25 cellular contexts compared by ENCODE assay signal in the genomic region with DNA sequence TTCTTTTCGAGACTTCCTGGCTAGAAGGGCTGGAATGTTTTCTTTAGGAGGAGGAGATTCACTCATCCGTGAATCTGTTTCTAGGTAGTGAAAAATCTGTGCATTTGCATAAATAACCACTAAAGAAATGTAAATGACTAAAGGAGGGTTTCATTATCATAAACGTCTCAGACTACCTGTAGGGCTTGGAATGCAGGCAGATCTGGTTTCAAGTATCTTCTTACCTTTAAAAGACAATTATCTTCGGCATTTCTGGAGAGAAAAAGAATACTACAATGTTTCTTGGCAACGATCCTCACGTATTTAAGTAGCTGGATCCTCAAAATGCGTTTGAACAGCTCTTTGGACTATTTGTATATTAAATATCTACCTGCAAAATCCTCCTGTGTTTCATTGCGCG.
DNase-seq lines count a peak whose midpoint lies in the region; ATAC-seq, FAIRE-seq and TF ChIP-seq lines count a peak whose summit lies in the region.
"Had no signal": no experiment of that assay in that cellular context is flagged by ENCODE, and none has a peak within 500 bp of the region (broad histone marks: within the 10 kb centered on the region; RNA-seq: fewer than 3 reads in every experiment).

No MANE protein-coding gene starts in this region.

- TF ChIP-seq POLR2A in H1 (IDR thresholded peaks at IDR 0.05; ENCODE audit: control extremely low read depth in 1 of 2, low read depth in 2 of 2, low read length in 2 of 2), result no peak; a peak in 1 of 3 replicates

- peak overlapping the region; percentile 84; the same call in 1 of the 2 replicates for H2AK5ac ChIP-seq in H1 (ENCODE audit: low read depth, low read length)

- H3K4ac ChIP-seq in H1 (replicated peaks; ENCODE audit: insufficient read length, low read depth, low read length), result peak overlapping the region; percentile 69

- H3K9ac ChIP-seq in H1 (replicated peaks in 1 of 4; ENCODE audit: extremely low read depth in 1 of 4, low read depth in 3 of 4, low read length in 3 of 4), result peak overlapping the region in 3 of 4 experiments; percentile 24 to 54 (median 49); a peak in 3 of 7 replicates
- no peak overlapping the region for H3K9ac ChIP-seq in kidney (ENCODE audit: low read length in 2 of 2)

- H2BK20ac ChIP-seq in H1 (ENCODE audit: low read length), result peak overlapping the region; percentile 97; the same call in 1 of the 2 replicates

- peaks cover 28% of the 10 kb centered on the region for H3K4me1 Mint-ChIP-seq in type B pancreatic cell (ENCODE audit: unreplicated experiment)
- H3K4me1 Mint-ChIP-seq in naive thymus-derived CD4-positive, alpha-beta T cell, result no peaks in the 10 kb centered on the region

- POLR2A ChIA-PET in H1 (lab: Charles Lee; ENCODE audit: partially characterized antibody), result interaction anchor here (0.6 to 1.4 kb wide), 5 partner anchors 8 to 62 kb away, joined by 3 to 8 read pairs (median 4); no protein-coding TSS in a partner anchor
- POLR2A ChIA-PET in naive thymus-derived CD4-positive, alpha-beta T cell (lab: Charles Lee), result no interaction called here

- no peak for ATAC-seq in GM19035 (IDR thresholded peaks at IDR 0.05; ENCODE audit: unreplicated experiment)
- no peak for ATAC-seq in naive thymus-derived CD4-positive, alpha-beta T cell
- ATAC-seq: activated CD4-positive, CD25-positive, alpha-beta regulatory T cell treated with anti-CD3 and anti-CD28 coated beads, Interleukin-2, amount 50 U/mL, for 24 hours; activated CD8-positive, alpha-beta T cell treated with anti-CD3 and anti-CD28 coated beads, Interleukin-2, amount 10 ng/mL, durations not matched to agents 7 days and 5 days; activated T-cell treated with anti-CD3 and anti-CD28 coated beads, Interleukin-2, amount 50 U/mL, for 4 hours; esophagus mucosa; gastrocnemius medialis had no signal

- no peak overlapping the region for H4K8ac ChIP-seq in H1 (ENCODE audit: extremely low read depth, insufficient read depth, low read length)

- H2BK5ac ChIP-seq in H1 (ENCODE audit: low read depth, low read length), result peak overlapping the region; percentile 98

- H3K4me3 Mint-ChIP-seq in type B pancreatic cell, result peak overlapping the region; percentile 56
- no peak overlapping the region for H3K4me3 Mint-ChIP-seq in naive thymus-derived CD4-positive, alpha-beta T cell
- H3K4me3 Mint-ChIP-seq: activated CD8-positive, alpha-beta T cell treated with anti-CD3 and anti-CD28 coated beads, Interleukin-2, amount 10 ng/mL, durations not matched to agents 7 days and 5 days; activated naive CD4-positive, alpha-beta T cell treated with anti-CD3 and anti-CD28 coated beads for 36 hours; activated T-cell treated with anti-CD3 and anti-CD28 coated beads, Interleukin-2, amount 50 U/mL, for 4 hours had no signal

- peak overlapping the region; percentile 79 for H3K27ac Mint-ChIP-seq in type B pancreatic cell
- no peak overlapping the region for H3K27ac Mint-ChIP-seq in naive thymus-derived CD4-positive, alpha-beta T cell
- H3K27ac Mint-ChIP-seq: activated CD8-positive, alpha-beta T cell treated with anti-CD3 and anti-CD28 coated beads, Interleukin-2, amount 10 ng/mL, durations not matched to agents 7 days and 5 days; activated naive CD4-positive, alpha-beta T cell treated with anti-CD3 and anti-CD28 coated beads for 36 hours had no signal

- 2% methylated on average over 9 of the region's 9 CpGs; no CpG with 5 or more reads in 1 of the 2 experiments for WGBS in H1 (ENCODE audit: extremely low coverage in 1 of 2, insufficient coverage in 1 of 2, insufficient read length in 1 of 2, insufficient replicate concordance in 2 of 2, low coverage in 1 of 2, low lambda C conversion rate in 2 of 2, missing lambda C conversion rate in 1 of 2), 2 experiments

- peak overlapping the region; percentile 91 for H3K18ac ChIP-seq in H1 (ENCODE audit: extremely low read depth, low read length)

- no peaks in the 10 kb centered on the region for H3K27me3 ChIP-seq in H1 (replicated peaks in 1 of 4; ENCODE audit: control insufficient read depth in 3 of 4, extremely low read depth in 1 of 4, insufficient read depth in 3 of 4, low read length in 3 of 4)
- H3K27me3 ChIP-seq in naive thymus-derived CD4-positive, alpha-beta T cell (ENCODE audit: control insufficient read depth in 2 of 2, insufficient read depth in 2 of 2, low read length in 2 of 2), result no peaks in the 10 kb centered on the region
- H3K27me3 ChIP-seq: BE2C, gastrocnemius medialis, MG63, right atrium auricular region, vagina had no signal

- peaks cover 10% of the 10 kb centered on the region for H3K9me3 Mint-ChIP-seq in type B pancreatic cell
- H3K9me3 Mint-ChIP-seq in naive thymus-derived CD4-positive, alpha-beta T cell, result peaks cover 0 to 3% (median 0%) of the 10 kb centered on the region in 11 donors
- H3K9me3 Mint-ChIP-seq: activated naive CD4-positive, alpha-beta T cell treated with anti-CD3 and anti-CD28 coated beads for 36 hours; activated T-cell treated with anti-CD3 and anti-CD28 coated beads, Interleukin-2, amount 50 U/mL, for 4 hours had no signal

- H3K9me3 ChIP-seq in H1 (ENCODE audit: insufficient read depth in 2 of 2, low read depth in 1 of 2, low read length in 1 of 2) (no peaks in the 10 kb centered on the region), kidney (ENCODE audit: control insufficient read depth in 1 of 2, low read length in 2 of 2) (no peaks in the 10 kb centered on the region)
- no peaks in the 10 kb centered on the region for H3K9me3 ChIP-seq in naive thymus-derived CD4-positive, alpha-beta T cell (ENCODE audit: control insufficient read depth in 2 of 3, low read length in 3 of 3)
- H3K9me3 ChIP-seq: BE2C, gastrocnemius medialis, MG63, right atrium auricular region, vagina had no signal

- no peaks in the 10 kb centered on the region for H3K36me3 Mint-ChIP-seq in type B pancreatic cell
- no peaks in the 10 kb centered on the region for H3K36me3 Mint-ChIP-seq in naive thymus-derived CD4-positive, alpha-beta T cell

- no peaks in the 10 kb centered on the region for H4K20me1 ChIP-seq in H1 (replicated peaks in 1 of 2; ENCODE audit: control insufficient read depth in 1 of 2, insufficient read depth in 2 of 2, low read length in 2 of 2)

- peak in 1 of 2 experiments; percentile 74; a peak in 1 of 3 replicates for TF ChIP-seq EP300 in H1 (IDR thresholded peaks at IDR 0.05; ENCODE audit: borderline replicate concordance in 1 of 2, low read depth in 2 of 2, low read length in 2 of 2)

- H3K27ac ChIP-seq in H1 (ENCODE audit: low read depth, low read length) (peak overlapping the region; percentile 92), kidney (ENCODE audit: low read depth in 2 of 2, low read length in 2 of 2) (no peak overlapping the region)
- H3K27ac ChIP-seq in naive thymus-derived CD4-positive, alpha-beta T cell (ENCODE audit: low read depth, low read length), result no peak overlapping the region
- H3K27ac ChIP-seq: gastrocnemius medialis, right atrium auricular region, vagina had no signal

- H4K5ac ChIP-seq in H1 (ENCODE audit: insufficient read length, low read depth, low read length), result peak overlapping the region; percentile 77

- H3K4me2 ChIP-seq in H1 (ENCODE audit: insufficient read depth in 1 of 2, low read depth in 2 of 2, low read length in 2 of 2), result peak overlapping the region; percentile 49 to 65

- H3K36me3 ChIP-seq in H1 (ENCODE audit: control insufficient read depth in 2 of 4, insufficient read depth in 4 of 4, low read length in 3 of 4), result no peaks in the 10 kb centered on the region
- no peaks in the 10 kb centered on the region for H3K36me3 ChIP-seq in kidney (ENCODE audit: control insufficient read depth in 1 of 2, insufficient read depth in 2 of 2, low read length in 2 of 2)
- no peaks in the 10 kb centered on the region for H3K36me3 ChIP-seq in naive thymus-derived CD4-positive, alpha-beta T cell (ENCODE audit: control insufficient read depth in 2 of 3, insufficient read depth in 3 of 3, low read length in 3 of 3)
- H3K36me3 ChIP-seq: BE2C, gastrocnemius medialis, MG63, right atrium auricular region, vagina had no signal

- no peak overlapping the region for H3K23ac ChIP-seq in H1 (ENCODE audit: insufficient read length)

- H3K14ac ChIP-seq in H1 (ENCODE audit: insufficient read length), result peak overlapping the region; percentile 20

- H3K4me1 ChIP-seq in H1 (replicated peaks in 1 of 4; ENCODE audit: control insufficient read depth in 3 of 4, insufficient read depth in 4 of 4, low read length in 3 of 4) (peaks cover 7 to 19% (median 15%) of the 10 kb centered on the region in 4 experiments; a peak in 6 of 7 replicates), kidney (ENCODE audit: control insufficient read depth in 1 of 2, insufficient read depth in 1 of 2, low read depth in 1 of 2, low read length in 2 of 2) (no peaks in the 10 kb centered on the region)
- H3K4me1 ChIP-seq in naive thymus-derived CD4-positive, alpha-beta T cell (ENCODE audit: control insufficient read depth in 2 of 2, insufficient read depth in 2 of 2, low read length in 2 of 2), result no peaks in the 10 kb centered on the region
- H3K4me1 ChIP-seq: BE2C, gastrocnemius medialis, right atrium auricular region, vagina had no signal

- H3K79me1 ChIP-seq in H1 (ENCODE audit: low read depth, low read length), result no peaks in the 10 kb centered on the region

- no peak overlapping the region for H2BK15ac ChIP-seq in H1 (ENCODE audit: low read length)

- H3K23me2 ChIP-seq in H1 (ENCODE audit: low read depth, low read length), result no peaks in the 10 kb centered on the region

- H3K56ac ChIP-seq in H1 (replicated peaks; ENCODE audit: insufficient read length, low read depth, low read length), result peak overlapping the region; percentile 18

- peak overlapping the region; percentile 96 for H2BK12ac ChIP-seq in H1 (ENCODE audit: low read depth, low read length)

- TF ChIP-seq CTCF in H1 (IDR thresholded peaks at IDR 0.05; ENCODE audit: control extremely low read depth in 1 of 3, insufficient read depth in 1 of 3, low read depth in 1 of 3, low read length in 3 of 3) (no peak), kidney (IDR thresholded peaks at IDR 0.05; ENCODE audit: borderline replicate concordance, extremely low read depth, insufficient read depth) (no peak), type B pancreatic cell (conservative IDR thresholded peaks at IDR 0.05) (no peak)

- FAIRE-seq in H1 (lab: Jason Lieb, UNC) (peak; percentile 87), kidney (lab: Jason Lieb, UNC) (no peak)

- no peaks in the 10 kb centered on the region for H3K27me3 Mint-ChIP-seq in type B pancreatic cell
- H3K27me3 Mint-ChIP-seq in naive thymus-derived CD4-positive, alpha-beta T cell, result peaks cover 0 to 16% (median 8%) of the 10 kb centered on the region in 5 donors

- no peaks in the 10 kb centered on the region for H3K79me2 ChIP-seq in H1 (ENCODE audit: control insufficient read depth in 1 of 2, insufficient read depth in 2 of 2, low read length in 2 of 2)

- H3K4me3 ChIP-seq in H1 (ENCODE audit: extremely low read depth in 1 of 4, insufficient read depth in 2 of 4, low read depth in 3 of 4, low read length in 4 of 4) (peak overlapping the region in 2 of 4 experiments; percentile 5 to 38; a peak in 1 of 8 replicates), kidney (ENCODE audit: low read length in 2 of 2) (peak overlapping the region; percentile 24 to 32)
- no peak overlapping the region for H3K4me3 ChIP-seq in naive thymus-derived CD4-positive, alpha-beta T cell (ENCODE audit: low read length)
- H3K4me3 ChIP-seq: gastrocnemius medialis, MG63, right atrium auricular region, vagina had no signal

- no peak for TF ChIP-seq RAD21 in H1 (IDR thresholded peaks at IDR 0.05 in 1 of 2, conservative IDR thresholded peaks at IDR 0.05 in 1 of 2; ENCODE audit: low read depth in 2 of 2, low read length in 2 of 2)

- H2BK120ac ChIP-seq in H1 (replicated peaks; ENCODE audit: low read depth, low read length), result peak overlapping the region; percentile 98

- no peak overlapping the region for H2AFZ ChIP-seq in H1 (ENCODE audit: low read length)

- peak overlapping the region; percentile 88 for H4K91ac ChIP-seq in H1 (replicated peaks; ENCODE audit: insufficient read length, low read length)

- intact Hi-C loops in kidney (cut with DNase I), result no loop called here
- intact Hi-C loops in naive thymus-derived CD4-positive, alpha-beta T cell (cut with micrococcal nuclease), result no loop called here

- CTCF ChIA-PET in H1 (lab: Charles Lee; ENCODE audit: partially characterized antibody), result interaction anchor here (0.7 kb wide), 1 partner anchor 30 kb away, joined by 3 read pairs; no protein-coding TSS in a partner anchor
- CTCF ChIA-PET in naive thymus-derived CD4-positive, alpha-beta T cell (lab: Charles Lee), result no interaction called here

- DNase-seq in NCI-H510A treated with DMSO at 0.1 percent for 48 hours (lab: John Stamatoyannopoulos, UW), result peak; percentile 18
- DNase-seq in NCI-H510A (lab: John Stamatoyannopoulos, UW), result no peak
- peak in 1 of 2 experiments; percentile 17 for DNase-seq in H1 (ENCODE audit: low read depth in 1 of 2, low spot score in 2 of 2)
- DNase-seq in kidney, result no peak
- DNase-seq in type B pancreatic cell (ENCODE audit: extremely low spot score, unreplicated experiment), result no peak
- DNase-seq in Ammon's horn (ENCODE audit: low spot score), result no peak
- DNase-seq in naive thymus-derived CD4-positive, alpha-beta T cell, result no peak
- DNase-seq: activated CD8-positive, alpha-beta T cell treated with anti-CD3 and anti-CD28 coated beads, Interleukin-2, amount 10 ng/mL, durations not matched to agents 7 days and 5 days; activated naive CD4-positive, alpha-beta T cell treated with anti-CD3 and anti-CD28 coated beads for 36 hours; activated T-cell treated with anti-CD3 and anti-CD28 coated beads, Interleukin-2, amount 50 U/mL, for 4 hours; amygdala; BE2C; caudate nucleus; gastrocnemius medialis; MG63; NCI-H1436; NCI-H345; nucleus accumbens; substantia nigra; T1000 had no signal

Comparison
In these comparisons a context has a peak if more than half of its experiments do, and no peak if none do; other contexts are left out.
1. H3K9ac ChIP-seq: peak in H1 (3 of 4); none in kidney (0 of 2).